In the genomic region with DNA sequence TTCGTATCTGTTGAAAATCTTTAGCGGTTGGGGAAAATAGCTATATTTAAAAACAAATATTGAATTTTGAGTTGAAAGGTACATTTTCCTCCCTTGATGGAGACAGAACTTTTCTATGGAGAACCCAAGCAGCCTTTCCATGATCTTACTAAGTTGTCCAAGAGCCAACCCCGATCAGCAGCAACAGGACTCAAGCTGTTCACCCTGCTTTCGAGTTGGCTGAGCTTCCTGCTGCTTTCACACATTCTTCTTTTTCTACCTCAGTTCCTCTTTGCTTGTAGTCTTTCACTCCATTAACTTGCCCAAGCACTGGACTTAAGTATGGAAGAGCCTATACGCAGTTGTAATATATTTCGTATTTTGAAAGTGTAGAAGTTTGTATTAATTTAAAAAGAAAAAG, we compare ENCODE assay signal across 11 cellular contexts. TPM values are rescaled to one million over a fixed set of nuclear protein-coding genes. Genes with fewer than 3 reads are reported as not detected.
DNase-seq lines count a peak whose midpoint lies in the region; ATAC-seq, FAIRE-seq and TF ChIP-seq lines count a peak whose summit lies in the region.
"Had no signal": no experiment of that assay in that cellular context is flagged by ENCODE, and none has a peak within 500 bp of the region (broad histone marks: within the 10 kb centered on the region; RNA-seq: fewer than 3 reads in every experiment).

No MANE protein-coding gene starts in this region.

- no peak for ATAC-seq in activated T-cell treated with anti-CD3 and anti-CD28 coated beads, Interleukin-2, amount 50 U/mL, for 72 hours (replicated peaks in 1 of 2)
- ATAC-seq in activated T-helper 17 cell treated with anti-CD3 and anti-CD28 coated beads, Interleukin-2, amount 50 U/mL, for 72 hours (replicated peaks), result no peak
- ATAC-seq in HepG2, result no peak
- no peak for ATAC-seq in upper lobe of right lung
- no peak for ATAC-seq in pancreas
- no peak for ATAC-seq in GM18868 (IDR thresholded peaks at IDR 0.05; ENCODE audit: unreplicated experiment)

- H3K4me1 ChIP-seq in HepG2 (ENCODE audit: insufficient read depth, low read length), result peaks cover 58% of the 10 kb centered on the region
- peaks cover 11% of the 10 kb centered on the region for H3K4me1 ChIP-seq in upper lobe of right lung
- no peaks in the 10 kb centered on the region for H3K4me1 ChIP-seq in pancreas
- no peaks in the 10 kb centered on the region for H3K4me1 ChIP-seq in thyroid gland

- no peak overlapping the region for H2AFZ ChIP-seq in HepG2 (ENCODE audit: low read length)

- H3K9me3 Mint-ChIP-seq in activated T-cell treated with anti-CD3 and anti-CD28 coated beads, Interleukin-2, amount 50 U/mL, for 24 hours, result no peaks in the 10 kb centered on the region
- H3K9me3 Mint-ChIP-seq in activated T-cell treated with anti-CD3 and anti-CD28 coated beads, Interleukin-2, amount 50 U/mL, for 72 hours, result no peaks in the 10 kb centered on the region
- no peaks in the 10 kb centered on the region for H3K9me3 Mint-ChIP-seq in activated T-helper 17 cell treated with anti-CD3 and anti-CD28 coated beads, Interleukin-2, amount 50 U/mL, for 72 hours
- H3K9me3 Mint-ChIP-seq: CD14-positive monocyte had no signal

- FAIRE-seq in HepG2 (lab: Jason Lieb, UNC) (no peak), pancreas (lab: Jason Lieb, UNC) (no peak)

- no peak for TF ChIP-seq RAD21 in HepG2 (CRISPR knock-in tag; IDR thresholded peaks at IDR 0.05)

- H3K36me3 ChIP-seq in HepG2 (replicated peaks in 1 of 2; ENCODE audit: control insufficient read depth in 1 of 2, insufficient read depth in 2 of 2, low read length in 2 of 2) (peaks cover 0 to 7% of the 10 kb centered on the region in 2 experiments; a peak in 3 of 5 replicates), upper lobe of right lung (peaks cover 38% of the 10 kb centered on the region), pancreas (no peaks in the 10 kb centered on the region), thyroid gland (peaks cover 1 to 4% of the 10 kb centered on the region in 2 donors)

- no peaks in the 10 kb centered on the region for H3K79me2 ChIP-seq in HepG2 (ENCODE audit: insufficient read depth, low read length)

- POLR2A ChIA-PET in HepG2 (lab: Yijun Ruan, JAX), result interaction anchor here (1.1 to 3.1 kb wide), 4 partner anchors 60 to 266 kb away, joined by 3 to 18 read pairs (median 6); partner anchors contain the start of gene IL6ST

- H3K27me3 ChIP-seq in HepG2 (ENCODE audit: control insufficient read depth in 1 of 2, insufficient read depth in 2 of 2, low read length in 2 of 2) (no peaks in the 10 kb centered on the region), upper lobe of right lung (no peaks in the 10 kb centered on the region), pancreas (no peaks in the 10 kb centered on the region), thyroid gland (no peaks in the 10 kb centered on the region)

- H3K27me3 Mint-ChIP-seq in activated T-cell treated with anti-CD3 and anti-CD28 coated beads, Interleukin-2, amount 50 U/mL, for 24 hours, result no peaks in the 10 kb centered on the region
- no peaks in the 10 kb centered on the region for H3K27me3 Mint-ChIP-seq in activated T-cell treated with anti-CD3 and anti-CD28 coated beads, Interleukin-2, amount 50 U/mL, for 72 hours (ENCODE audit: low read depth)
- no peaks in the 10 kb centered on the region for H3K27me3 Mint-ChIP-seq in activated T-helper 17 cell treated with anti-CD3 and anti-CD28 coated beads, Interleukin-2, amount 50 U/mL, for 72 hours

- TF ChIP-seq EP300 in HepG2 (IDR thresholded peaks at IDR 0.05; ENCODE audit: low read depth in 2 of 2, low read length in 2 of 2) (no peak), HepG2 (CRISPR knock-in tag; IDR thresholded peaks at IDR 0.05; ENCODE audit: borderline replicate concordance) (no peak)

- H3K4me3 ChIP-seq in HepG2 (replicated peaks in 1 of 3; ENCODE audit: insufficient read depth in 1 of 3, low read depth in 2 of 3, low read length in 3 of 3) (no peak overlapping the region), upper lobe of right lung (no peak overlapping the region), pancreas (no peak overlapping the region), thyroid gland (replicated peaks in 1 of 3) (no peak overlapping the region)
- H3K4me3 ChIP-seq: K562 had no signal

- H3K4me2 ChIP-seq in HepG2 (ENCODE audit: low read depth, low read length), result no peak overlapping the region

- no TSS peak for BruUV-seq in HepG2 (replicated peaks; lab: Mats Ljungman, UMichigan)

- H3K9me3 ChIP-seq in HepG2 (ENCODE audit: low read length) (no peaks in the 10 kb centered on the region), upper lobe of right lung (no peaks in the 10 kb centered on the region), pancreas (no peaks in the 10 kb centered on the region), thyroid gland (no peaks in the 10 kb centered on the region)

- H3K9ac ChIP-seq in HepG2 (ENCODE audit: insufficient read depth, low read depth, low read length), result no peak overlapping the region

- intact Hi-C loops in HepG2 (cut with micrococcal nuclease; ENCODE audit: unreplicated experiment), result loop anchor here (10.0 kb wide), 3 partner anchors 529 to 899 kb away; partner anchors contain the start of gene CDC20B
- intact Hi-C loops in upper lobe of right lung (cut with DNase I), result no loop called here
- intact Hi-C loops in pancreas (cut with DNase I), result no loop called here
- intact Hi-C loops in thyroid gland (cut with DNase I), result no loop called here

- peak overlapping the region; percentile 92 for H3K27ac ChIP-seq in HepG2 (ENCODE audit: extremely low read length, insufficient read depth, low read length)
- H3K27ac ChIP-seq in upper lobe of right lung, result peak overlapping the region; percentile 38
- no peak overlapping the region for H3K27ac ChIP-seq in pancreas
- H3K27ac ChIP-seq in thyroid gland, result no peak overlapping the region
- H3K27ac ChIP-seq: HL-60 had no signal

- peaks cover 12% of the 10 kb centered on the region for H3K4me1 Mint-ChIP-seq in activated T-cell treated with anti-CD3 and anti-CD28 coated beads, Interleukin-2, amount 50 U/mL, for 24 hours (ENCODE audit: low read depth)
- no peaks in the 10 kb centered on the region for H3K4me1 Mint-ChIP-seq in activated T-cell treated with anti-CD3 and anti-CD28 coated beads, Interleukin-2, amount 50 U/mL, for 72 hours (ENCODE audit: low read depth)
- H3K4me1 Mint-ChIP-seq in activated T-helper 17 cell treated with anti-CD3 and anti-CD28 coated beads, Interleukin-2, amount 50 U/mL, for 72 hours, result no peaks in the 10 kb centered on the region
- H3K4me1 Mint-ChIP-seq: CD14-positive monocyte had no signal

- TF ChIP-seq POLR2A in HepG2 (IDR thresholded peaks at IDR 0.05; ENCODE audit: insufficient read depth in 1 of 2, low read depth in 2 of 2, low read length in 2 of 2) (no peak), thyroid gland (IDR thresholded peaks at IDR 0.05) (no peak)

- H3K36me3 Mint-ChIP-seq in activated T-cell treated with anti-CD3 and anti-CD28 coated beads, Interleukin-2, amount 50 U/mL, for 24 hours (ENCODE audit: low read depth), result peaks cover 49% of the 10 kb centered on the region
- peaks cover 0 to 11% of the 10 kb centered on the region in 2 donors for H3K36me3 Mint-ChIP-seq in activated T-cell treated with anti-CD3 and anti-CD28 coated beads, Interleukin-2, amount 50 U/mL, for 72 hours (ENCODE audit: insufficient read depth in 2 of 2)
- peaks cover 54% of the 10 kb centered on the region for H3K36me3 Mint-ChIP-seq in activated T-helper 17 cell treated with anti-CD3 and anti-CD28 coated beads, Interleukin-2, amount 50 U/mL, for 72 hours (ENCODE audit: low read depth)

- TF ChIP-seq CTCF in HepG2 (CRISPR knock-in tag; IDR thresholded peaks at IDR 0.05) (no peak), upper lobe of right lung (IDR thresholded peaks at IDR 0.05) (no peak), pancreas (IDR thresholded peaks at IDR 0.05) (no peak), thyroid gland (IDR thresholded peaks at IDR 0.05) (no peak)

- CTCF ChIA-PET in HepG2 (lab: Yijun Ruan, JAX; ENCODE audit: low intra/inter-chr PET ratio, low total read pairs), result interaction anchor here (1.9 to 2.5 kb wide), 2 partner anchors 266 to 334 kb away, joined by 22 to 24 read pairs; no protein-coding TSS in a partner anchor

- in situ Hi-C loops in HepG2 (cut with HindIII; ENCODE audit: extremely low pct_ligation_motif_present, low pct_unique_long_range_greater_than_20kb), result loop anchor here (25.0 kb wide), 1 partner anchor 902 kb away; no protein-coding TSS in a partner anchor

- no peak overlapping the region for H3K4me3 Mint-ChIP-seq in activated T-cell treated with anti-CD3 and anti-CD28 coated beads, Interleukin-2, amount 50 U/mL, for 24 hours
- no peak overlapping the region for H3K4me3 Mint-ChIP-seq in activated T-cell treated with anti-CD3 and anti-CD28 coated beads, Interleukin-2, amount 50 U/mL, for 72 hours
- no peak overlapping the region for H3K4me3 Mint-ChIP-seq in activated T-helper 17 cell treated with anti-CD3 and anti-CD28 coated beads, Interleukin-2, amount 50 U/mL, for 72 hours
- H3K4me3 Mint-ChIP-seq: CD14-positive monocyte had no signal

- DNase-seq in activated T-cell treated with anti-CD3 and anti-CD28 coated beads, Interleukin-2, amount 50 U/mL, for 24 hours, result no peak
- no peak for DNase-seq in activated T-cell treated with anti-CD3 and anti-CD28 coated beads, Interleukin-2, amount 50 U/mL, for 72 hours
- DNase-seq in HepG2 (ENCODE audit: low spot score) (no peak), upper lobe of right lung (no peak), pancreas (no peak), thyroid gland (no peak)

- no peaks in the 10 kb centered on the region for H4K20me1 ChIP-seq in HepG2 (ENCODE audit: insufficient read depth, low read length)

- peak overlapping the region; percentile 18 for H3K27ac Mint-ChIP-seq in activated T-cell treated with anti-CD3 and anti-CD28 coated beads, Interleukin-2, amount 50 U/mL, for 24 hours
- no peak overlapping the region for H3K27ac Mint-ChIP-seq in activated T-cell treated with anti-CD3 and anti-CD28 coated beads, Interleukin-2, amount 50 U/mL, for 72 hours
- peak overlapping the region; percentile 28 for H3K27ac Mint-ChIP-seq in activated T-helper 17 cell treated with anti-CD3 and anti-CD28 coated beads, Interleukin-2, amount 50 U/mL, for 72 hours

- WGBS in HepG2 (ENCODE audit: low lambda C conversion rate), result 95% methylated on average over 6 of the region's 6 CpGs
- WGBS in pancreas, 2 donors, result 91% methylated on average over 6 of the region's 6 CpGs
- 93 to 95% methylated on average over 6 of the region's 6 CpGs for WGBS in thyroid gland, 2 donors

RNA-seq across cellular contexts. Expression of gene IL6ST, which starts 59.4 kb away (rescaled TPM):
- 10 to 100 TPM; 50.0 to 53.8 TPM for total RNA-seq in activated T-cell treated with anti-CD3 and anti-CD28 coated beads, Interleukin-2, amount 50 U/mL, for 72 hours
- total RNA-seq in activated T-helper 17 cell treated with anti-CD3 and anti-CD28 coated beads, Interleukin-2, amount 50 U/mL, for 72 hours, result 10 to 100 TPM; 28.1 to 66.8 TPM
- 161 and 166 TPM in 2 replicates for total RNA-seq in HepG2 (2016; rRNA removed; fragmentation: Illumina TruSeq; extraction: Trizol)
- 14.7 and 15.1 TPM in 2 replicates for total RNA-seq in HepG2 (2016; cell fraction: cytosol; rRNA removed; fragmentation: Illumina TruSeq; extraction: Trizol; ENCODE audit: low read depth)
- total RNA-seq in HepG2 (2016; cell fraction: insoluble cytoplasmic fraction; rRNA removed; fragmentation: Illumina TruSeq; extraction: Trizol), result 168 TPM in 2 replicates
- 65.8 and 71.7 TPM in 2 replicates for total RNA-seq in HepG2 (2016; cell fraction: membrane; rRNA removed; fragmentation: Illumina TruSeq; extraction: Trizol)
- 163 and 201 TPM in 2 replicates for total RNA-seq in HepG2 (2016; cell fraction: nucleus; rRNA removed; fragmentation: Illumina TruSeq; extraction: Trizol)
- polyA plus RNA-seq in HepG2 (2011; rRNA removed), result 57.9 and 66.6 TPM in 2 replicates
- polyA plus RNA-seq in HepG2 (2011; cell fraction: cytosol; rRNA removed), result 31.2 and 65.6 TPM in 2 replicates
- polyA plus RNA-seq in HepG2 (2011; cell fraction: nucleus; rRNA removed), result 23.4 and 30.7 TPM in 2 replicates
- polyA plus RNA-seq in HepG2 (2012), result 51.0 and 78.1 TPM in 2 replicates
- 2.0 and 2.1 TPM in 2 replicates for polyA plus RNA-seq in HepG2 (2016; cell fraction: cytosol; fragmentation: Illumina TruSeq; extraction: Trizol; ENCODE audit: low read depth)
- 43.1 and 49.7 TPM in 2 replicates for polyA plus RNA-seq in HepG2 (2016; cell fraction: insoluble cytoplasmic fraction; fragmentation: Illumina TruSeq; extraction: Trizol; ENCODE audit: low read depth)
- 9.8 and 10.4 TPM in 2 replicates for polyA plus RNA-seq in HepG2 (2016; cell fraction: membrane; fragmentation: Illumina TruSeq; extraction: Trizol; ENCODE audit: low read depth)
- 83.2 and 85.6 TPM in 2 replicates for polyA plus RNA-seq in HepG2 (2016; cell fraction: nucleus; fragmentation: Illumina TruSeq; extraction: Trizol; ENCODE audit: insufficient read depth, low read depth)
- polyA minus RNA-seq in HepG2 (2011; rRNA and poly(A)+ RNA removed; ENCODE audit: low replicate concordance), result 72.6 and 124 TPM in 2 replicates
- 241 and 268 TPM in 2 replicates for polyA minus RNA-seq in HepG2 (2011; cell fraction: cytosol; rRNA and poly(A)+ RNA removed)
- 145 and 264 TPM in 2 replicates for polyA minus RNA-seq in HepG2 (2011; cell fraction: nucleus; rRNA and poly(A)+ RNA removed)
- total RNA-seq in upper lobe of right lung, result 435 TPM
- total RNA-seq in pancreas, result 100 to 1,000 TPM in 2 of 6 donors, 10 to 100 TPM in 4; 46.6 to 165 (median 74.3) TPM
- 10 to 100 TPM; 14.5 to 21.1 TPM for polyA plus RNA-seq in pancreas
- 100 to 1,000 TPM; 280 to 550 (median 359) TPM for total RNA-seq in thyroid gland

Comparison
In these comparisons a context has a peak if more than half of its experiments do, and no peak if none do; other contexts are left out.
1. H3K27ac ChIP-seq: peak in HepG2 (single experiment) and upper lobe of right lung (single experiment); none in pancreas (0 of 4) and thyroid gland (0 of 3).